Comparison of ENCODE assay signal across 1 cellular context in genomic region chr17:74186498-74186897, GRCh38.
TF ChIP-seq lines count a peak whose summit lies in the region.

No MANE protein-coding gene starts in this region.

TF ChIP-seq in GM12878, 131 proteins besides CTCF, POLR2A, EP300 and RAD21:
- peak; percentile 99 for TF ChIP-seq BCL3 (IDR thresholded peaks at IDR 0.05; ENCODE audit: borderline replicate concordance, insufficient read depth, low read depth, low read length, poor library complexity, severe bottlenecking)
- no peak for TF ChIP-seq CBX3 (IDR thresholded peaks at IDR 0.05; ENCODE audit: borderline replicate concordance, low read depth)
- TF ChIP-seq ELK1 (IDR thresholded peaks at IDR 0.05; ENCODE audit: low read depth, low read length), result no peak
- peak; percentile 74; the same call in 1 of the 2 replicates for TF ChIP-seq TCF3 (IDR thresholded peaks at IDR 0.05; ENCODE audit: borderline replicate concordance, insufficient read depth, low read depth, low read length)
- peak; percentile 70 for TF ChIP-seq PBX3 (IDR thresholded peaks at IDR 0.05; ENCODE audit: insufficient replicate concordance, low read depth, low read length)
